ENCODE assay signal across 19 cellular contexts in the genomic region with DNA sequence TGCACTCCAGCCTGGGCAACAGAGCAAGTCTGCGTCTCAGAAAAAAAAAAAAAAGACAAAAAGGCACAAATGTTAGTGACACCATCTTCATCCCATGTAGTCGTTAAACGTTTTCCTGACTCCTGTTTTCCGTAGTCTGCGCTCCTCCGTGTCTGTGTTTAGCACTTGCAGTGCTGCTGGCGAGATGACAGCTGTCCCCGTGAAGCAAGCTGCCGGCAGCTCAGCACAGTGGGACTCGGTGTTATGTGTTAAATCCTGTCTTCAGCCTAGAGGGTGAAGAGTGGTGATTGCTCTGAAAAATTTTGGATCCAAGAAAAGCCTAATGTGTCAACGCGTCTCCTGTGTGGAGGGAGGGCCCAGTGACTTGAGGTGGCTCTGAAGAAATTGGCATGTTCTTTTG.
"Had no signal": no experiment of that assay in that cellular context is flagged by ENCODE, and none has a peak within 500 bp of the region (broad histone marks: within the 10 kb centered on the region; RNA-seq: fewer than 3 reads in every experiment).

No MANE protein-coding gene starts in this region.

- H3K36me3 ChIP-seq: ovary had no signal

- H3K9me3 ChIP-seq: esophagus muscularis mucosa, ovary, tibial artery had no signal

- H3K4me1 Mint-ChIP-seq: neural crest cell had no signal

- H3K27me3 ChIP-seq: esophagus muscularis mucosa, ovary, tibial artery had no signal

- H3K4me3 ChIP-seq: esophagus muscularis mucosa, ovary, tibial artery had no signal

- H3K9me3 Mint-ChIP-seq: activated naive CD8-positive, alpha-beta T cell treated with anti-CD3 and anti-CD28 coated beads, Interleukin-2, amount 10 ng/mL, durations not matched to agents 7 days and 5 days; activated T-cell treated with anti-CD3 and anti-CD28 coated beads, Interleukin-2, amount 50 U/mL, for 4 hours; activated T-helper 2 cell treated with anti-CD3 and anti-CD28 coated beads, Interferon-gamma antibody, Interleukin-2, Interleukin-4, amounts not matched to agents 10 μg/mL and 5 μg/mL and 100 μg/mL, durations not matched to agents 14 hours and 24 hours and 36 hours; neural crest cell had no signal

- H3K4me1 ChIP-seq: esophagus muscularis mucosa had no signal

- H3K4me3 Mint-ChIP-seq: activated naive CD8-positive, alpha-beta T cell treated with anti-CD3 and anti-CD28 coated beads, Interleukin-2, amount 10 ng/mL, durations not matched to agents 7 days and 5 days; activated T-cell treated with anti-CD3 and anti-CD28 coated beads, Interleukin-2, amount 50 U/mL, for 4 hours; neural crest cell; T-helper 17 cell had no signal

- H3K27me3 Mint-ChIP-seq: activated naive CD8-positive, alpha-beta T cell treated with anti-CD3 and anti-CD28 coated beads, Interleukin-2, amount 10 ng/mL, durations not matched to agents 7 days and 5 days; T-helper 17 cell had no signal

- ATAC-seq: activated T-cell treated with anti-CD3 and anti-CD28 coated beads, Interleukin-2, amount 50 U/mL, for 4 hours; right cardiac atrium; stimulated activated naive CD8-positive, alpha-beta T cell treated with anti-CD3 and anti-CD28 coated beads, Interleukin-15, Interleukin-2, amounts not matched to agents 100 U/mL and 50 U/mL, for 24 hours; T-helper 17 cell had no signal

- DNase-seq: activated CD4-positive, alpha-beta T cell treated with anti-CD3 and anti-CD28 coated beads for 4 hours; activated CD4-positive, alpha-beta T cell treated with anti-CD3 and anti-CD28 coated beads, Interleukin-2, amount 50 U/mL, for 48 hours; activated CD4-positive, CD25-positive, alpha-beta regulatory T cell; activated CD8-positive, alpha-beta memory T cell treated with anti-CD3 and anti-CD28 coated beads, Interleukin-2, amount 50 U/mL, for 48 hours; activated naive CD4-positive, alpha-beta T cell; activated naive CD8-positive, alpha-beta T cell treated with anti-CD3 and anti-CD28 coated beads, Interleukin-2, amount 10 ng/mL, durations not matched to agents 7 days and 5 days; activated T-cell treated with anti-CD3 and anti-CD28 coated beads, Interleukin-2, amount 50 U/mL, for 4 hours; amniotic stem cell; dermis blood vessel endothelial cell; effector memory CD4-positive, alpha-beta T cell; ovary; right cardiac atrium; stimulated activated CD4-positive, alpha-beta T cell treated with anti-CD3 and anti-CD28 coated beads, Interleukin-4, amount 100 ng/mL, for 24 hours; stimulated activated naive CD8-positive, alpha-beta T cell treated with anti-CD3 and anti-CD28 coated beads, Interleukin-15, Interleukin-2, amounts not matched to agents 100 U/mL and 50 U/mL, for 24 hours; T-helper 17 cell; tibial artery had no signal

- H3K27ac Mint-ChIP-seq: activated naive CD8-positive, alpha-beta T cell treated with anti-CD3 and anti-CD28 coated beads, Interleukin-2, amount 10 ng/mL, durations not matched to agents 7 days and 5 days; activated T-helper 2 cell treated with anti-CD3 and anti-CD28 coated beads, Interferon-gamma antibody, Interleukin-2, Interleukin-4, amounts not matched to agents 10 μg/mL and 5 μg/mL and 100 μg/mL, durations not matched to agents 14 hours and 24 hours and 36 hours; T-helper 17 cell had no signal

- H3K27ac ChIP-seq: esophagus muscularis mucosa, ovary, tibial artery had no signal
